In the genomic region with DNA sequence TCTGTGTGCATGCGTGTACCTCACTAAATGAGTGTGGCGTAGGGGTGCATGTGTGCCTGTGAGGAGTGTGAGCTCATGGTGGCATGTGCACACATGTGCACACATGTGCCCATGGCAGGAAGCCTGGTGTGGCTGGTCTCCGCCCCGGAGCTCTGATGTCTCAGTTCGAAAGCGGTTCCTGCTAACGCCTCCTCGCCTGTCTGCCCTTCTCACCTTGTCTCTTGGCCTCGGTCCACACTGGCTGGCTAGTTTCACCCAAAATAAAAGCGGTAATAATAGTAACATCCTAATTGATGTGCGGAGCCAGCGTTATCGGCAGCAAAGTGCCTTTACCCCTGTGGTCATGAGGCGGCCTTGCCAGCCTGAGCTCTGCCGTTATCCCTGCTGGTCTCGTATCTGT, we compare ENCODE assay signal across 18 cellular contexts.
"Had no signal": no experiment of that assay in that cellular context is flagged by ENCODE, and none has a peak within 500 bp of the region (broad histone marks: within the 10 kb centered on the region; RNA-seq: fewer than 3 reads in every experiment).

No MANE protein-coding gene starts in this region.

- FAIRE-seq: endometrium, islet of Langerhans, pancreas had no signal

- ATAC-seq: gastrocnemius medialis; left lobe of liver; naive thymus-derived CD4-positive, alpha-beta T cell; pancreas; right cardiac atrium had no signal

- H3K4me3 ChIP-seq: esophagus muscularis mucosa, gastrocnemius medialis, heart right ventricle, pancreas, smooth muscle cell had no signal

- H3K4me1 ChIP-seq: esophagus muscularis mucosa, gastrocnemius medialis, heart right ventricle, pancreas had no signal

- H3K27ac ChIP-seq: epithelial cell of prostate, esophagus muscularis mucosa, gastrocnemius medialis, heart right ventricle, pancreas had no signal

- H3K36me3 ChIP-seq: esophagus muscularis mucosa, gastrocnemius medialis, heart right ventricle, pancreas had no signal

- H3K9me3 ChIP-seq: esophagus muscularis mucosa, gastrocnemius medialis, heart right ventricle, pancreas had no signal

- DNase-seq: effector memory CD4-positive, alpha-beta T cell; gastrocnemius medialis; heart right ventricle; hypothalamus; kidney glomerular epithelial cell; mammary epithelial cell; naive thymus-derived CD4-positive, alpha-beta T cell; occipital lobe; pancreas; stimulated activated CD4-positive, alpha-beta T cell treated with anti-CD3 and anti-CD28 coated beads, Interleukin-2, amount 100 ng/mL, for 48 hours; stimulated activated naive CD4-positive, alpha-beta T cell treated with Interleukin-2 at 50 U/mL for 16 hours had no signal

- H3K27me3 ChIP-seq: pancreas had no signal

- H3K4me2 ChIP-seq: smooth muscle cell had no signal
